ENCODE assay signal across 12 cellular contexts in the genomic region with DNA sequence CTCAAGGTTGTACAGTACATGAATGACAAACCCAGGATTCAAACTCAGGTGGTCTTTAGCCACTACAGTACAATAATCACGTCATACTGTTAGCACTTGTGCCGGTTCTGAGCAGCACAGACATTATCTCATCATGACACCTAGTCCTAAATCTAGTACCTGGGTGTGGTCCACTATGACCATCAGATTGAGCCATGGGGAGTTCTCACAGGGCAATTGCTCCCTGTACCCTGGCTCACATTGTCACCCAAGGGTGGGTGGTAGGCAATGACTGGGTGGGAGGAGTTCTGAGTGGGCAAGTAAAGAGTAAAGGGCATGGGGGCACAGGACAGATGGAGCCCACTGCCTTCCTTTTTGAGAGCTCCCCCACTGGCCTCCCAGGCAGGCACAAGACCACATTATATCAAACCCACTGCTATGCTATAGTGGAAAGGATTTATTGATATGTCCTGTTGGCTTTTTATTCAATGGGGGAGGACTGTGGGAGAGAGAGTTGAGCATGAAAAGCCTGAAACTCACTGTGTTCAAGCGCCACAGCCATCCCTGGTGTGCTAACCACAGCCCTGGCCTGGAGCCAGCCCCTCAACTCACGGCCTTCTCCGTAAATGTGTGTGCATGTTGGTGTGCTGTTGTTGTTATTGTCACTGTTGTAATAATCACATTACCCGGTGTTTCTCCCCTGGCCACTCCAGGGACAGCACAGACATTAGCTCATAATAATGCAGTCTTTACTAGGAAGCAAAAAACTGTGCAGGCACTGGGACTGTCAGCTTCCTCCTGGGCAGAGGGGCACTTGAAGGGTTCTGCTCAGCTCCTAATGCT. TPM values are rescaled to one million over a fixed set of nuclear protein-coding genes. Genes with fewer than 3 reads are reported as not detected.
DNase-seq lines count a peak whose midpoint lies in the region; ATAC-seq, FAIRE-seq and TF ChIP-seq lines count a peak whose summit lies in the region.
"Had no signal": no experiment of that assay in that cellular context is flagged by ENCODE, and none has a peak within 500 bp of the region (broad histone marks: within the 10 kb centered on the region; RNA-seq: fewer than 3 reads in every experiment).

No MANE protein-coding gene starts in this region.

- H3K27me3 Mint-ChIP-seq in activated naive CD4-positive, alpha-beta T cell treated with anti-CD3 and anti-CD28 coated beads for 36 hours (ENCODE audit: low read depth) = peaks cover 2% of the 10 kb centered on the region

- peak overlapping the region in 2 of 4 donors; percentile 49 to 61 for H3K27ac ChIP-seq in Peyer's patch
- H3K27ac ChIP-seq: SJSA1 had no signal

- H3K9me3 ChIP-seq in BE2C (no peaks in the 10 kb centered on the region), mucosa of descending colon (no peaks in the 10 kb centered on the region), Peyer's patch (no peaks in the 10 kb centered on the region)
- H3K9me3 ChIP-seq: SJSA1 had no signal

- DNase-seq in BE2C (peak; percentile 67), NCI-H1105 treated with DMSO at 0.1 percent for 48 hours (lab: John Stamatoyannopoulos, UW) (peak; percentile 76), bronchial epithelial cell (ENCODE audit: low read depth) (no peak), mucosa of descending colon (peak in 2 of 3 donors; percentile 60 to 65), Peyer's patch (no peak), NCI-H524 treated with DMSO at 0.1 percent for 48 hours (lab: John Stamatoyannopoulos, UW) (no peak), AML-193 (lab: John Stamatoyannopoulos, UW) (no peak)
- no peak for DNase-seq in activated naive CD4-positive, alpha-beta T cell treated with anti-CD3 and anti-CD28 coated beads for 36 hours
- DNase-seq: CD4-positive, CD25-positive, alpha-beta regulatory T cell; KBM-7; stimulated activated naive B cell treated with anti-CD40 and anti-IgM and Interleukin-4, amounts not matched to agents 10 μg/mL and 1 μg/mL and 100 μg/mL, for 72 hours had no signal

- no peak for TF ChIP-seq POLR2A in Peyer's patch (IDR thresholded peaks at IDR 0.05)

- H3K4me3 ChIP-seq in BE2C (ENCODE audit: low read depth, low read length) (no peak overlapping the region), bronchial epithelial cell (ENCODE audit: low read depth, low read length) (no peak overlapping the region), mucosa of descending colon (no peak overlapping the region), Peyer's patch (no peak overlapping the region)
- H3K4me3 ChIP-seq: SJSA1 had no signal

- H3K27me3 ChIP-seq in BE2C (no peaks in the 10 kb centered on the region), bronchial epithelial cell (ENCODE audit: control insufficient read depth, insufficient read depth, low read length) (peaks cover 10% of the 10 kb centered on the region), Peyer's patch (no peaks in the 10 kb centered on the region)

- H3K4me3 Mint-ChIP-seq in activated naive CD4-positive, alpha-beta T cell treated with anti-CD3 and anti-CD28 coated beads for 36 hours = no peak overlapping the region
- H3K4me3 Mint-ChIP-seq: CD4-positive, CD25-positive, alpha-beta regulatory T cell; stimulated activated naive B cell treated with anti-CD40 and anti-IgM and Interleukin-4, amounts not matched to agents 10 μg/mL and 1 μg/mL and 100 μg/mL, for 72 hours had no signal

- H3K36me3 Mint-ChIP-seq in activated naive CD4-positive, alpha-beta T cell treated with anti-CD3 and anti-CD28 coated beads for 36 hours (ENCODE audit: low read depth) = no peaks in the 10 kb centered on the region
- H3K36me3 Mint-ChIP-seq: CD4-positive, CD25-positive, alpha-beta regulatory T cell; stimulated activated naive B cell treated with anti-CD40 and anti-IgM and Interleukin-4, amounts not matched to agents 10 μg/mL and 1 μg/mL and 100 μg/mL, for 72 hours had no signal

- H3K4me1 ChIP-seq in BE2C (no peaks in the 10 kb centered on the region; the same call in 1 of the 2 replicates), mucosa of descending colon (ENCODE audit: low read depth) (peaks cover 21% of the 10 kb centered on the region), Peyer's patch (peaks cover 0 to 49% (median 0%) of the 10 kb centered on the region in 4 donors)

- CTCF ChIA-PET in activated naive CD4-positive, alpha-beta T cell treated with anti-CD3 and anti-CD28 coated beads for 36 hours (lab: Charles Lee) = interaction anchor here (0.9 kb wide), 1 partner anchor 11 kb away, joined by 3 read pairs; no protein-coding TSS in a partner anchor

- no peaks in the 10 kb centered on the region for H3K36me3 ChIP-seq in BE2C
- H3K36me3 ChIP-seq in bronchial epithelial cell (ENCODE audit: control insufficient read depth, insufficient read depth, low read length) = no peaks in the 10 kb centered on the region
- H3K36me3 ChIP-seq in mucosa of descending colon (ENCODE audit: low read depth) = no peaks in the 10 kb centered on the region
- H3K36me3 ChIP-seq in Peyer's patch = no peaks in the 10 kb centered on the region
- H3K36me3 ChIP-seq: SJSA1 had no signal

- peak; percentile 50 for FAIRE-seq in bronchial epithelial cell (lab: Jason Lieb, UNC)

- H3K4me1 Mint-ChIP-seq in activated naive CD4-positive, alpha-beta T cell treated with anti-CD3 and anti-CD28 coated beads for 36 hours (ENCODE audit: low read depth) = no peaks in the 10 kb centered on the region
- H3K4me1 Mint-ChIP-seq: CD4-positive, CD25-positive, alpha-beta regulatory T cell had no signal

- ATAC-seq in mucosa of descending colon = peak; percentile 65
- ATAC-seq: stimulated activated naive B cell treated with anti-CD40 and anti-IgM and Interleukin-4, amounts not matched to agents 10 μg/mL and 1 μg/mL and 100 μg/mL, for 72 hours had no signal

- no peaks in the 10 kb centered on the region for H3K9me3 Mint-ChIP-seq in activated naive CD4-positive, alpha-beta T cell treated with anti-CD3 and anti-CD28 coated beads for 36 hours
- H3K9me3 Mint-ChIP-seq: stimulated activated naive B cell treated with anti-CD40 and anti-IgM and Interleukin-4, amounts not matched to agents 10 μg/mL and 1 μg/mL and 100 μg/mL, for 72 hours had no signal

- H3K27ac Mint-ChIP-seq in activated naive CD4-positive, alpha-beta T cell treated with anti-CD3 and anti-CD28 coated beads for 36 hours = no peak overlapping the region
- H3K27ac Mint-ChIP-seq: CD4-positive, CD25-positive, alpha-beta regulatory T cell; stimulated activated naive B cell treated with anti-CD40 and anti-IgM and Interleukin-4, amounts not matched to agents 10 μg/mL and 1 μg/mL and 100 μg/mL, for 72 hours had no signal

- intact Hi-C loops in mucosa of descending colon (cut with DNase I, micrococcal nuclease) = no loop called here
- intact Hi-C loops in activated naive CD4-positive, alpha-beta T cell treated with anti-CD3 and anti-CD28 coated beads for 36 hours (cut with micrococcal nuclease) = no loop called here

- TF ChIP-seq CTCF in BE2C (IDR thresholded peaks at IDR 0.05; ENCODE audit: low read depth, low read length) (no peak), bronchial epithelial cell (IDR thresholded peaks at IDR 0.05; ENCODE audit: insufficient read depth, low read length, severe bottlenecking) (no peak), mucosa of descending colon (IDR thresholded peaks at IDR 0.05) (no peak), Peyer's patch (IDR thresholded peaks at IDR 0.05) (no peak)

RNA-seq across cellular contexts. Expression of gene ADCY5, which starts 27.3 kb away (rescaled TPM):
- polyA plus RNA-seq in BE2C (2012; ENCODE audit: insufficient read depth, insufficient read length, low read depth) = 10.2 TPM
- not detected in 2 replicates for total RNA-seq in bronchial epithelial cell
- 10 to 100 TPM in 2 of 3 donors, 1 to 10 TPM in 1; 7.8 to 72.6 (median 12.6) TPM for total RNA-seq in mucosa of descending colon
- 10 to 100 TPM in 2 of 4 donors, 1 to 10 TPM in 2; 3.5 to 44.6 (median 14.5) TPM for total RNA-seq in Peyer's patch
- total RNA-seq in activated naive CD4-positive, alpha-beta T cell treated with anti-CD3 and anti-CD28 coated beads for 36 hours = under 1 TPM in 1 of 2 experiments, not detected in 1; 0.10 TPM
- total RNA-seq: CD4-positive, CD25-positive, alpha-beta regulatory T cell had no signal

Comparison
In these comparisons a context has a peak if more than half of its experiments do, and no peak if none do; other contexts are left out.
1. DNase-seq: peak in BE2C (single experiment), NCI-H1105 treated with DMSO at 0.1 percent for 48 hours (single experiment) and mucosa of descending colon (2 of 3); none in bronchial epithelial cell (single experiment), Peyer's patch (0 of 3), activated naive CD4-positive, alpha-beta T cell treated with anti-CD3 and anti-CD28 coated beads for 36 hours (single experiment), NCI-H524 treated with DMSO at 0.1 percent for 48 hours (single experiment) and AML-193 (0 of 2).